ENCODE assay signal across 8 cellular contexts in genomic region chr16:8673611-8674412, GRCh38. TPM values are rescaled to one million over a fixed set of nuclear protein-coding genes. Genes with fewer than 3 reads are reported as not detected.
DNase-seq lines count a peak whose midpoint lies in the region; ATAC-seq and TF ChIP-seq lines count a peak whose summit lies in the region.

No MANE protein-coding gene starts in this region.

- H3K9me3 Mint-ChIP-seq in activated CD4-positive, alpha-beta T cell treated with anti-CD3 and anti-CD28 coated beads for 36 hours (ENCODE audit: low read depth): no peaks in the 10 kb centered on the region
- no peaks in the 10 kb centered on the region for H3K9me3 Mint-ChIP-seq in WTC11

- TF ChIP-seq POLR2A in spleen (IDR thresholded peaks at IDR 0.05): no peak

- POLR2A ChIA-PET in activated CD4-positive, alpha-beta T cell treated with anti-CD3 and anti-CD28 coated beads for 36 hours (lab: Charles Lee): no interaction called here
- POLR2A ChIA-PET in WTC11 (lab: Charles Lee): no interaction called here

- H3K36me3 Mint-ChIP-seq in activated CD4-positive, alpha-beta T cell treated with anti-CD3 and anti-CD28 coated beads for 36 hours (ENCODE audit: low read depth): no peaks in the 10 kb centered on the region
- no peaks in the 10 kb centered on the region for H3K36me3 Mint-ChIP-seq in WTC11

- no peak overlapping the region for H3K27ac Mint-ChIP-seq in activated CD4-positive, alpha-beta T cell treated with anti-CD3 and anti-CD28 coated beads for 36 hours
- no peak overlapping the region for H3K27ac Mint-ChIP-seq in WTC11

- ATAC-seq in activated CD4-positive, alpha-beta T cell treated with anti-CD3 and anti-CD28 coated beads for 36 hours: peak; percentile 22
- peak; percentile 50 for ATAC-seq in HG02938 (IDR thresholded peaks at IDR 0.05; ENCODE audit: unreplicated experiment)
- peak; percentile 53 for ATAC-seq in WTC11

- 12% methylated on average over 20 of the region's 24 CpGs for WGBS in hepatocyte (ENCODE audit: low lambda C conversion rate, missing lambda C conversion rate)
- WGBS in spleen, 5 donors: 14 to 21% (median 17%) methylated on average over 20 to 24 of the region's 24 CpGs

- H3K9me3 ChIP-seq in hepatocyte (ENCODE audit: low read depth) (no peaks in the 10 kb centered on the region), spleen (no peaks in the 10 kb centered on the region)

- no peaks in the 10 kb centered on the region for H3K36me3 ChIP-seq in hepatocyte (replicated peaks; ENCODE audit: insufficient read depth, low read depth)
- H3K36me3 ChIP-seq in spleen: no peaks in the 10 kb centered on the region

- no peaks in the 10 kb centered on the region for H3K9me2 ChIP-seq in hepatocyte (replicated peaks; ENCODE audit: insufficient read depth)

- H3K27ac ChIP-seq in hepatocyte: peak overlapping the region; percentile 17
- H3K27ac ChIP-seq in spleen: peak overlapping the region in 4 of 8 donors; percentile 39 to 75 (median 56)

- peak overlapping the region; percentile 83 for H3K4me3 Mint-ChIP-seq in activated CD4-positive, alpha-beta T cell treated with anti-CD3 and anti-CD28 coated beads for 36 hours
- H3K4me3 Mint-ChIP-seq in WTC11: peak overlapping the region; percentile 68

- no peak for DNase-seq in activated CD4-positive, alpha-beta T cell treated with anti-CD3 and anti-CD28 coated beads for 36 hours
- DNase-seq in activated CD4-positive, alpha-beta T cell treated with anti-CD3 and anti-CD28 coated beads for 48 hours: no peak
- DNase-seq in WTC11 (ENCODE audit: low spot score) (no peak), hepatocyte (ENCODE audit: low spot score) (no peak), spleen (no peak), GF-D8 (lab: John Stamatoyannopoulos, UW) (no peak), NCI-H2171 (lab: John Stamatoyannopoulos, UW) (no peak)

- H2AFZ ChIP-seq in hepatocyte: peak overlapping the region; percentile 66

- H4K20me1 ChIP-seq in hepatocyte (ENCODE audit: insufficient read depth, poor library complexity, severe bottlenecking): peaks cover 6% of the 10 kb centered on the region

- peak overlapping the region; percentile 92 for H3K4me2 ChIP-seq in hepatocyte

- H3K4me1 Mint-ChIP-seq in activated CD4-positive, alpha-beta T cell treated with anti-CD3 and anti-CD28 coated beads for 36 hours: peaks cover 18% of the 10 kb centered on the region
- H3K4me1 Mint-ChIP-seq in WTC11: peaks cover 8% of the 10 kb centered on the region

- TF ChIP-seq CTCF in WTC11 (IDR thresholded peaks at IDR 0.05) (no peak), hepatocyte (IDR thresholded peaks at IDR 0.05; ENCODE audit: poor library complexity) (no peak), spleen (IDR thresholded peaks at IDR 0.05 in 8 of 11, conservative IDR thresholded peaks at IDR 0.05 in 3 of 11) (no peak)

- CTCF ChIA-PET in activated CD4-positive, alpha-beta T cell treated with anti-CD3 and anti-CD28 coated beads for 36 hours (lab: Charles Lee): interaction anchor here (0.5 to 1.2 kb wide), 2 partner anchors 13 to 206 kb away, joined by 3 read pairs; no protein-coding TSS in a partner anchor
- CTCF ChIA-PET in WTC11 (lab: Charles Lee): interaction anchor here (0.7 to 2.3 kb wide), 9 partner anchors 8 to 377 kb away, joined by 3 to 9 read pairs (median 4); partner anchors contain the start of gene TMEM186

- no peaks in the 10 kb centered on the region for H3K27me3 Mint-ChIP-seq in activated CD4-positive, alpha-beta T cell treated with anti-CD3 and anti-CD28 coated beads for 36 hours
- peaks cover 41% of the 10 kb centered on the region for H3K27me3 Mint-ChIP-seq in WTC11 (ENCODE audit: low read depth)

- H3K79me2 ChIP-seq in hepatocyte: peaks cover 28% of the 10 kb centered on the region

- H3K27me3 ChIP-seq in hepatocyte: no peaks in the 10 kb centered on the region
- no peaks in the 10 kb centered on the region for H3K27me3 ChIP-seq in spleen (replicated peaks in 1 of 7)

- H3K4me3 ChIP-seq in hepatocyte (peak overlapping the region; percentile 48), spleen (peak overlapping the region; percentile 50 to 70 (median 62))

- H3K4me1 ChIP-seq in hepatocyte (ENCODE audit: insufficient read depth) (peaks cover 34% of the 10 kb centered on the region), spleen (peaks cover 2 to 27% (median 18%) of the 10 kb centered on the region in 6 donors)

- intact Hi-C loops in activated CD4-positive, alpha-beta T cell treated with anti-CD3 and anti-CD28 coated beads for 36 hours (cut with DNase I, micrococcal nuclease): loop anchor here (1.0 to 10.0 kb wide), 5 partner anchors 53 to 461 kb away; partner anchors contain the start of genes PMM2 (in 2 of the 2), TMEM186 (in 2 of the 2), CARHSP1 (in 1 of the 2) and METTL22 (in 1 of the 2)
- intact Hi-C loops in spleen (cut with DNase I; ENCODE audit: low total_unique reads): loop anchor here (10.0 kb wide), 1 partner anchor 111 kb away; no protein-coding TSS in a partner anchor

TF ChIP-seq in WTC11, 78 proteins besides CTCF, POLR2A, EP300 and RAD21 (continues in another document):
- TF ChIP-seq ZNF423 (CRISPR knock-in tag; IDR thresholded peaks at IDR 0.05) (no peak), NR1H2 (CRISPR knock-in tag; IDR thresholded peaks at IDR 0.05) (no peak), TCF7 (CRISPR knock-in tag; IDR thresholded peaks at IDR 0.05; ENCODE audit: low read depth) (no peak), ATF6 (CRISPR knock-in tag; IDR thresholded peaks at IDR 0.05) (no peak), RELA (CRISPR knock-in tag; IDR thresholded peaks at IDR 0.05; ENCODE audit: borderline replicate concordance) (no peak), ZNF532 (CRISPR knock-in tag; IDR thresholded peaks at IDR 0.05; ENCODE audit: borderline replicate concordance) (no peak), ZNF219 (CRISPR knock-in tag; IDR thresholded peaks at IDR 0.05; ENCODE audit: borderline replicate concordance) (no peak)

RNA-seq across cellular contexts. Expression of gene ABAT, which starts 0.6 kb away (rescaled TPM):
- total RNA-seq in activated CD4-positive, alpha-beta T cell treated with anti-CD3 and anti-CD28 coated beads for 36 hours: 1 to 10 TPM; 5.4 to 6.0 TPM
- total RNA-seq in WTC11 (2021) (4.4 to 6.6 TPM (median 5.4 TPM) in 3 replicates), hepatocyte (50.1 and 59.1 TPM in 2 replicates), spleen (10 to 100 TPM in 2 of 7 donors, 1 to 10 TPM in 5; 6.2 to 13.5 (median 9.0) TPM)
- polyA plus RNA-seq in hepatocyte (18.8 and 31.2 TPM in 2 replicates), spleen (1 to 10 TPM; 3.9 to 6.2 (median 5.1) TPM)

RNA-seq across cellular contexts. Expression of gene METTL22, which starts 52.3 kb away (rescaled TPM):
- 10 to 100 TPM; 32.3 to 45.8 TPM for total RNA-seq in activated CD4-positive, alpha-beta T cell treated with anti-CD3 and anti-CD28 coated beads for 36 hours
- total RNA-seq in WTC11 (2021): 48.1 to 82.0 TPM (median 52.9 TPM) in 3 replicates
- total RNA-seq in hepatocyte: 16.9 and 17.6 TPM in 2 replicates
- polyA plus RNA-seq in hepatocyte: 19.7 and 35.1 TPM in 2 replicates
- 10 to 100 TPM; 35.7 to 58.8 (median 47.5) TPM for total RNA-seq in spleen
- polyA plus RNA-seq in spleen: 10 to 100 TPM; 14.8 to 23.7 (median 22.2) TPM
